ENCODE assay signal across 18 cellular contexts in genomic region chr1:180397190-180397589, GRCh38.
"Had no signal": no experiment of that assay in that cellular context is flagged by ENCODE, and none has a peak within 500 bp of the region (broad histone marks: within the 10 kb centered on the region; RNA-seq: fewer than 3 reads in every experiment).

No MANE protein-coding gene starts in this region.

- H3K4me1 ChIP-seq: tibial artery had no signal

- H3K27me3 ChIP-seq: tibial artery had no signal

- H3K27me3 Mint-ChIP-seq: activated CD4-positive, alpha-beta memory T cell treated with anti-CD3 and anti-CD28 coated beads, Interleukin-2, amount 10 ng/mL, durations not matched to agents 7 days and 5 days; activated CD4-positive, alpha-beta T cell treated with anti-CD3 and anti-CD28 coated beads for 36 hours; activated naive CD8-positive, alpha-beta T cell treated with anti-CD3 and anti-CD28 coated beads for 36 hours had no signal

- ATAC-seq: activated CD4-positive, alpha-beta T cell treated with anti-CD3 and anti-CD28 coated beads for 36 hours; activated T-cell treated with anti-CD3 and anti-CD28 coated beads, Interleukin-2, amount 50 U/mL, for 72 hours; esophagus mucosa; left colon; mucosa of descending colon; natural killer cell; right cardiac atrium; stimulated activated effector memory CD8-positive, alpha-beta T cell treated with anti-CD3 and anti-CD28 coated beads, Interleukin-12 subunit alpha, Interleukin-12 subunit beta, amount 100 ng/mL, for 72 hours had no signal

- DNase-seq: activated CD4-positive, alpha-beta memory T cell treated with anti-CD3 and anti-CD28 coated beads, Interleukin-2, amount 10 ng/mL, durations not matched to agents 7 days and 5 days; activated CD4-positive, alpha-beta T cell treated with anti-CD3 and anti-CD28 coated beads for 36 hours; activated CD8-positive, alpha-beta memory T cell treated with anti-CD3 and anti-CD28 coated beads, Interleukin-2, amount 50 U/mL, for 4 hours; activated gamma-delta T cell treated with Interleukin-2 at 50 U/mL for 16 hours; activated naive CD8-positive, alpha-beta T cell treated with anti-CD3 and anti-CD28 coated beads for 36 hours; activated T-cell treated with anti-CD3 and anti-CD28 coated beads, Interleukin-2, amount 50 U/mL, for 72 hours; anterior cingulate cortex; foreskin fibroblast; left colon; mucosa of descending colon; natural killer cell; nucleus accumbens; right cardiac atrium; tibial artery had no signal

- H3K4me3 Mint-ChIP-seq: activated CD4-positive, alpha-beta memory T cell treated with anti-CD3 and anti-CD28 coated beads, Interleukin-2, amount 10 ng/mL, durations not matched to agents 7 days and 5 days; activated CD4-positive, alpha-beta T cell treated with anti-CD3 and anti-CD28 coated beads for 36 hours; activated naive CD8-positive, alpha-beta T cell treated with anti-CD3 and anti-CD28 coated beads for 36 hours; activated T-cell treated with anti-CD3 and anti-CD28 coated beads, Interleukin-2, amount 50 U/mL, for 72 hours; natural killer cell; stimulated activated effector memory CD8-positive, alpha-beta T cell treated with anti-CD3 and anti-CD28 coated beads, Interleukin-12 subunit alpha, Interleukin-12 subunit beta, amount 100 ng/mL, for 72 hours had no signal

- H3K9me3 ChIP-seq: mucosa of descending colon, tibial artery had no signal

- H3K4me1 Mint-ChIP-seq: activated CD4-positive, alpha-beta memory T cell treated with anti-CD3 and anti-CD28 coated beads, Interleukin-2, amount 10 ng/mL, durations not matched to agents 7 days and 5 days; activated CD4-positive, alpha-beta T cell treated with anti-CD3 and anti-CD28 coated beads for 36 hours had no signal

- H3K27ac ChIP-seq: tibial artery, VCaP had no signal

- H3K4me3 ChIP-seq: mucosa of descending colon, smooth muscle cell, tibial artery had no signal

- H3K4me2 ChIP-seq: smooth muscle cell had no signal

- H3K27ac Mint-ChIP-seq: activated CD4-positive, alpha-beta memory T cell treated with anti-CD3 and anti-CD28 coated beads, Interleukin-2, amount 10 ng/mL, durations not matched to agents 7 days and 5 days; activated CD4-positive, alpha-beta T cell treated with anti-CD3 and anti-CD28 coated beads for 36 hours; activated naive CD8-positive, alpha-beta T cell treated with anti-CD3 and anti-CD28 coated beads for 36 hours; activated T-cell treated with anti-CD3 and anti-CD28 coated beads, Interleukin-2, amount 50 U/mL, for 72 hours; natural killer cell; stimulated activated effector memory CD8-positive, alpha-beta T cell treated with anti-CD3 and anti-CD28 coated beads, Interleukin-12 subunit alpha, Interleukin-12 subunit beta, amount 100 ng/mL, for 72 hours had no signal
